8 cellular contexts compared by ENCODE assay signal in genomic region chr16:86664518-86665318, GRCh38.
DNase-seq lines count a peak whose midpoint lies in the region; ATAC-seq lines count a peak whose summit lies in the region.

No MANE protein-coding gene starts in this region.

- peaks cover 30% of the 10 kb centered on the region for H3K27me3 Mint-ChIP-seq in activated CD8-positive, alpha-beta memory T cell treated with anti-CD3 and anti-CD28 coated beads, Interleukin-2, amount 10 ng/mL, durations not matched to agents 7 days and 5 days
- peaks cover 0 to 5% (median 2%) of the 10 kb centered on the region in 3 donors for H3K27me3 Mint-ChIP-seq in immature natural killer cell (ENCODE audit: low read depth in 3 of 3)
- H3K27me3 Mint-ChIP-seq in stimulated activated naive B cell treated with anti-CD40 and anti-IgM and Interleukin-4, amounts not matched to agents 10 μg/mL and 1 μg/mL and 100 μg/mL, for 72 hours, result peaks cover 20 to 56% of the 10 kb centered on the region in 2 donors

- ATAC-seq in GM19324 (IDR thresholded peaks at IDR 0.05; ENCODE audit: low FRiP score, unreplicated experiment), result peak; percentile 73
- peak; percentile 96 for ATAC-seq in activated CD8-positive, alpha-beta memory T cell treated with anti-CD3 and anti-CD28 coated beads, Interleukin-2, amount 10 ng/mL, durations not matched to agents 7 days and 5 days
- ATAC-seq in stimulated activated naive B cell treated with anti-CD40 and anti-IgM and Interleukin-4, amounts not matched to agents 10 μg/mL and 1 μg/mL and 100 μg/mL, for 72 hours (replicated peaks), result peak; percentile 86 to 91

- H3K9me3 Mint-ChIP-seq in activated CD8-positive, alpha-beta memory T cell treated with anti-CD3 and anti-CD28 coated beads, Interleukin-2, amount 10 ng/mL, durations not matched to agents 7 days and 5 days (ENCODE audit: low read depth), result peaks cover 4% of the 10 kb centered on the region
- no peaks in the 10 kb centered on the region for H3K9me3 Mint-ChIP-seq in immature natural killer cell
- H3K9me3 Mint-ChIP-seq in stimulated activated naive B cell treated with anti-CD40 and anti-IgM and Interleukin-4, amounts not matched to agents 10 μg/mL and 1 μg/mL and 100 μg/mL, for 72 hours, result peaks cover 8 to 12% of the 10 kb centered on the region in 2 donors

- in situ Hi-C loops in ACHN (cut with HindIII; ENCODE audit: low pct_ligation_motif_present, low pct_unique_long_range_greater_than_20kb, low sequenced_read_pairs), result no loop called here

- peaks cover 4% of the 10 kb centered on the region for H3K36me3 Mint-ChIP-seq in activated CD8-positive, alpha-beta memory T cell treated with anti-CD3 and anti-CD28 coated beads, Interleukin-2, amount 10 ng/mL, durations not matched to agents 7 days and 5 days
- peaks cover 0 to 4% (median 0%) of the 10 kb centered on the region in 3 donors for H3K36me3 Mint-ChIP-seq in immature natural killer cell
- H3K36me3 Mint-ChIP-seq in stimulated activated naive B cell treated with anti-CD40 and anti-IgM and Interleukin-4, amounts not matched to agents 10 μg/mL and 1 μg/mL and 100 μg/mL, for 72 hours, result no peaks in the 10 kb centered on the region

- H3K4me3 Mint-ChIP-seq in activated CD8-positive, alpha-beta memory T cell treated with anti-CD3 and anti-CD28 coated beads, Interleukin-2, amount 10 ng/mL, durations not matched to agents 7 days and 5 days, result peak overlapping the region; percentile 26
- peak overlapping the region; percentile 39 to 84 (median 64) for H3K4me3 Mint-ChIP-seq in immature natural killer cell
- H3K4me3 Mint-ChIP-seq in stimulated activated naive B cell treated with anti-CD40 and anti-IgM and Interleukin-4, amounts not matched to agents 10 μg/mL and 1 μg/mL and 100 μg/mL, for 72 hours, result peak overlapping the region in 1 of 2 donors; percentile 3

- H3K4me1 Mint-ChIP-seq in activated CD8-positive, alpha-beta memory T cell treated with anti-CD3 and anti-CD28 coated beads, Interleukin-2, amount 10 ng/mL, durations not matched to agents 7 days and 5 days, result peaks cover 29% of the 10 kb centered on the region
- H3K4me1 Mint-ChIP-seq in immature natural killer cell, result peaks cover 19 to 21% of the 10 kb centered on the region in 2 donors
- H3K4me1 Mint-ChIP-seq in stimulated activated naive B cell treated with anti-CD40 and anti-IgM and Interleukin-4, amounts not matched to agents 10 μg/mL and 1 μg/mL and 100 μg/mL, for 72 hours, result peaks cover 7 to 11% of the 10 kb centered on the region in 2 donors

- peak; percentile 96 for DNase-seq in ACHN
- DNase-seq in HK-2 (ENCODE audit: unreplicated experiment), result peak; percentile 85
- DNase-seq in activated CD8-positive, alpha-beta memory T cell treated with anti-CD3 and anti-CD28 coated beads, Interleukin-2, amount 10 ng/mL, durations not matched to agents 7 days and 5 days, result peak; percentile 85
- DNase-seq in immature natural killer cell, result peak in 2 of 3 donors; percentile 1 to 42
- peak; percentile 54 for DNase-seq in stimulated activated naive B cell treated with anti-CD40 and anti-IgM and Interleukin-4, amounts not matched to agents 10 μg/mL and 1 μg/mL and 100 μg/mL, for 72 hours
- DNase-seq in SHP77 treated with DMSO at 0.1 percent for 48 hours (lab: John Stamatoyannopoulos, UW), result no peak
- no peak for DNase-seq in CD1c-positive myeloid dendritic cell (ENCODE audit: extremely low spot score)

- peak overlapping the region; percentile 83 for H3K27ac Mint-ChIP-seq in activated CD8-positive, alpha-beta memory T cell treated with anti-CD3 and anti-CD28 coated beads, Interleukin-2, amount 10 ng/mL, durations not matched to agents 7 days and 5 days
- peak overlapping the region in 5 of 6 donors; percentile 23 to 85 (median 74) for H3K27ac Mint-ChIP-seq in immature natural killer cell
- H3K27ac Mint-ChIP-seq in stimulated activated naive B cell treated with anti-CD40 and anti-IgM and Interleukin-4, amounts not matched to agents 10 μg/mL and 1 μg/mL and 100 μg/mL, for 72 hours, result peak overlapping the region; percentile 79

- CTCF ChIA-PET in activated CD8-positive, alpha-beta memory T cell treated with anti-CD3 and anti-CD28 coated beads, Interleukin-2, amount 10 ng/mL, durations not matched to agents 7 days and 5 days (lab: Charles Lee), result interaction anchor here (1.0 kb wide), 1 partner anchor 9 kb away, joined by 3 read pairs; no protein-coding TSS in a partner anchor

Comparison
In these comparisons a context has a peak if more than half of its experiments do, and no peak if none do; other contexts are left out.
1. DNase-seq: peak in ACHN (single experiment), HK-2 (single experiment), activated CD8-positive, alpha-beta memory T cell treated with anti-CD3 and anti-CD28 coated beads, Interleukin-2, amount 10 ng/mL, durations not matched to agents 7 days and 5 days (single experiment), immature natural killer cell (2 of 3) and stimulated activated naive B cell treated with anti-CD40 and anti-IgM and Interleukin-4, amounts not matched to agents 10 μg/mL and 1 μg/mL and 100 μg/mL, for 72 hours (single experiment); none in SHP77 treated with DMSO at 0.1 percent for 48 hours (single experiment) and CD1c-positive myeloid dendritic cell (single experiment).
2. Peak in every context shown above with its lines, with median percentiles within 50 percentile points of each other: ATAC-seq and H3K27ac Mint-ChIP-seq.